In the genomic region with DNA sequence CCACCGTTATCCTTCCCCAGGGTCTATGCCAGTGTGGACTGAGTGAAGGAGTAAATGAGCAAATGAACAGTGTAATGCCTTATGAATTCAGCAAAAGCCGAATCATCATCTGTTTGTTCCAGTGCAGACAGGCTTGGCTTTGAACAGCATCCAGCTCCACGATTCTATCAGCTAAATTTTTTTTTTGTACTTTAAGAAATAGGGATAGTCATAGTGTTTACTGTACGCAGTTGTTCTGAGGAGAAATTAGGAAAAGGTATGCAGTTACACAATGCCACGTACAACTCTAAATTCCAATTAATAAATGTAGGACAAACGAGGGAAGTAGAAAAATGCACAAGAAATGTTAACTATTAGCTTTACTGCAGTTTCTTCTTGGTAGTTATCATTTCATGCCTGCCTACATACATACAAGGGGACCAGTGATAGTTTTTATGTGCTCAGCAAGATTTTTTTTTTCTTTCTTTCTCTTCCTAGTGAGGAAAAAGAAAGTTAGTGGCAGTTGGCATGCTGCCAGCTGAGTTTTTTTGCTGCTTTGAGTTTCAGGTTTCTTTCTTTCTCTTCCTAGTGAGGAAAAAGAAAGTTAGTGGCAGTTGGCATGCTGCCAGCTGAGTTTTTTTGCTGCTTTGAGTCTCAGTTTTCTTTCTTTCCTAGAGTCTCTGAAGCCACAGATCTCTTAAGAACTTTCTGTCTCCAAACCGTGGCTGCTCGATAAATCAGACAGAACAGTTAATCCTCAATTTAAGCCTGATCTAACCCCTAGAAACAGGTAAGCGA, we compare ENCODE assay signal across 8 cellular contexts. TPM values are rescaled to one million over a fixed set of nuclear protein-coding genes. Genes with fewer than 3 reads are reported as not detected.
DNase-seq lines count a peak whose midpoint lies in the region; ATAC-seq and TF ChIP-seq lines count a peak whose summit lies in the region.

A gene (plus strand): TSS at position 646 of the 777 bp plus-strand sequence. CDS start 7,468 bp downstream, outside the sequence.

- intact Hi-C loops in IMR-90 (cut with micrococcal nuclease) (loop anchor here (5.0 kb wide), 2 partner anchors 212 to 577 kb away; no protein-coding TSS in a partner anchor), ovary (cut with DNase I) (loop anchor here (1.0 to 10.0 kb wide), 4 partner anchors 52 to 57 kb away; no protein-coding TSS in a partner anchor)

- H3K4me1 ChIP-seq in IMR-90 (ENCODE audit: control insufficient read depth, insufficient read depth, low read length): peaks cover 2% of the 10 kb centered on the region
- H3K4me1 ChIP-seq in ovary (ENCODE audit: insufficient read depth): peaks cover 2% of the 10 kb centered on the region
- H3K4me1 ChIP-seq in thymus (ENCODE audit: control insufficient read depth, insufficient read depth, low read length): no peaks in the 10 kb centered on the region

- H2AFZ ChIP-seq in IMR-90 (replicated peaks; ENCODE audit: low read length, poor library complexity): peak within 1 kb of the TSS; percentile 68

- peak within 1 kb of the TSS; percentile 17 for H3K18ac ChIP-seq in IMR-90 (ENCODE audit: low read depth, low read length)

- TF ChIP-seq CTCF in IMR-90 (conservative IDR thresholded peaks at IDR 0.05; ENCODE audit: low read depth, low read length): no peak
- TF ChIP-seq CTCF in ovary (IDR thresholded peaks at IDR 0.05): no peak

- ATAC-seq in GM19455 (IDR thresholded peaks at IDR 0.05; ENCODE audit: unreplicated experiment) (peak; percentile 44), IMR-90 (ENCODE audit: low read depth) (peak; percentile 64)

- no peaks in the 10 kb centered on the region for H3K27me3 ChIP-seq in IMR-90 (ENCODE audit: control insufficient read depth, insufficient read depth, low read length)
- no peaks in the 10 kb centered on the region for H3K27me3 ChIP-seq in ovary
- H3K27me3 ChIP-seq in thymus (ENCODE audit: control insufficient read depth, insufficient read depth): no peaks in the 10 kb centered on the region

- no peak for TF ChIP-seq EP300 in ovary (IDR thresholded peaks at IDR 0.05)

- peak within 1 kb of the TSS; percentile 65 for H3K4me2 ChIP-seq in IMR-90 (ENCODE audit: low read depth, low read length)

- H2BK120ac ChIP-seq in IMR-90 (ENCODE audit: low read depth, low read length): peak within 1 kb of the TSS; percentile 32; the same call in 1 of the 2 replicates

- no peaks in the 10 kb centered on the region for H4K20me1 ChIP-seq in IMR-90 (ENCODE audit: insufficient read depth, low read length)

- H3K9me3 ChIP-seq in IMR-90 (ENCODE audit: control insufficient read depth, insufficient read depth, low read length): no peaks in the 10 kb centered on the region
- no peaks in the 10 kb centered on the region for H3K9me3 ChIP-seq in ovary
- H3K9me3 ChIP-seq in thymus (ENCODE audit: control insufficient read depth): no peaks in the 10 kb centered on the region

- dilution Hi-C loops in IMR-90 (cut with HindIII; ENCODE audit: low sequenced_read_pairs, unreplicated experiment): no loop called here

- H3K27ac ChIP-seq in IMR-90 (ENCODE audit: insufficient read depth, low read length): peak within 1 kb of the TSS; percentile 13; the same call in 1 of the 2 replicates
- peak within 1 kb of the TSS; percentile 31 for H3K27ac ChIP-seq in epithelial cell of prostate
- peak within 1 kb of the TSS; percentile 18 to 65 for H3K27ac ChIP-seq in ovary
- peak within 1 kb of the TSS; percentile 67 for H3K27ac ChIP-seq in thymus (ENCODE audit: low read depth)

- no peak for TF ChIP-seq RAD21 in IMR-90 (IDR thresholded peaks at IDR 0.05; ENCODE audit: low read length)

- H2BK5ac ChIP-seq in IMR-90 (ENCODE audit: low read depth, low read length, poor library complexity, severe bottlenecking): peak within 1 kb of the TSS; percentile 40

- H3K56ac ChIP-seq in IMR-90 (ENCODE audit: extremely low read depth, insufficient read depth, low read length): no peak within 1 kb of the TSS; the same call in 1 of the 2 replicates

- H2BK20ac ChIP-seq in IMR-90 (ENCODE audit: low read depth, low read length): peak within 1 kb of the TSS; percentile 54

- H3K9me1 ChIP-seq in IMR-90 (ENCODE audit: insufficient read depth, low read length): no peaks in the 10 kb centered on the region

- H4K91ac ChIP-seq in IMR-90 (ENCODE audit: insufficient read depth, low read depth, low read length): 0 out of 2 replicates have a peak within 1 kb of the TSS, but pooled peaks have one; percentile 2

- no TSS peak for BruUV-seq in IMR-90 (replicated peaks; lab: Mats Ljungman, UMichigan)

- peak within 1 kb of the TSS; percentile 36; the same call in 1 of the 2 replicates for H3K9ac ChIP-seq in IMR-90 (ENCODE audit: low read depth, low read length)

- H2BK15ac ChIP-seq in IMR-90 (ENCODE audit: low read depth, low read length): peak within 1 kb of the TSS; percentile 47; the same call in 1 of the 3 replicates

- no peaks in the 10 kb centered on the region for H3K79me1 ChIP-seq in IMR-90 (ENCODE audit: low read depth in 1 of 2, low read length in 2 of 2)

- peak within 1 kb of the TSS; percentile 59; the same call in 1 of the 2 replicates for H2AK5ac ChIP-seq in IMR-90 (ENCODE audit: low read depth, low read length)

- TF ChIP-seq POLR2A in IMR-90 (IDR thresholded peaks at IDR 0.05; ENCODE audit: low read depth, low read length) (no peak), ovary (IDR thresholded peaks at IDR 0.05) (no peak)

- H4K5ac ChIP-seq in IMR-90 (ENCODE audit: low read depth, low read length): no peak within 1 kb of the TSS

- POLR2A ChIA-PET in IMR-90 (lab: Charles Lee; ENCODE audit: unreplicated experiment): no interaction called here

- CTCF ChIA-PET in IMR-90 (lab: Yijun Ruan, JAX): interaction anchor here (0.6 to 1.2 kb wide), 3 partner anchors 49 to 245 kb away, joined by 4 to 6 read pairs (median 5); no protein-coding TSS in a partner anchor

- H3K4me3 ChIP-seq in IMR-90 (ENCODE audit: insufficient read depth, low read depth, low read length) (peak within 1 kb of the TSS; percentile 34), ovary (peak within 1 kb of the TSS; percentile 8), thymus (ENCODE audit: low read length) (peak within 1 kb of the TSS; percentile 24)

- H3K4ac ChIP-seq in IMR-90 (ENCODE audit: low read depth, low read length): peak within 1 kb of the TSS; percentile 48; the same call in 1 of the 2 replicates

- in situ Hi-C loops in ACHN (cut with HindIII; ENCODE audit: low pct_ligation_motif_present, low pct_unique_long_range_greater_than_20kb, low sequenced_read_pairs): no loop called here
- in situ Hi-C loops in IMR-90 (cut with MboI; ENCODE audit: low sequenced_read_pairs): no loop called here

- H3K14ac ChIP-seq in IMR-90 (replicated peaks; ENCODE audit: low read depth, low read length): peak within 1 kb of the TSS; percentile 48; the same call in 1 of the 2 replicates

- H2AK9ac ChIP-seq in IMR-90 (replicated peaks; ENCODE audit: low read depth, low read length, poor library complexity): no peak within 1 kb of the TSS

- peak within 1 kb of the TSS; percentile 19; the same call in 1 of the 2 replicates for H3K23ac ChIP-seq in IMR-90 (ENCODE audit: low read depth, low read length)

- peak within 1 kb of the TSS in 1 of 2 experiments; percentile 67; a peak in 3 of 4 replicates for H4K8ac ChIP-seq in IMR-90 (ENCODE audit: low read depth in 2 of 2, low read length in 2 of 2)

- no CpG with 5 or more reads among the region's 9 CpGs for WGBS in IMR-90 (ENCODE audit: extremely low coverage in 2 of 2, insufficient read length in 1 of 2), 2 experiments
- 3 to 7% (median 5%) methylated on average over 9 of the region's 9 CpGs for WGBS in ovary, 3 donors
- WGBS in thymus: 26% methylated on average over 9 of the region's 9 CpGs

- peak; percentile 41 for DNase-seq in ACHN
- peak; percentile 59 for DNase-seq in IMR-90
- DNase-seq in activated CD8-positive, alpha-beta memory T cell treated with anti-CD3 and anti-CD28 coated beads for 24 hours: peak; percentile 82
- peak; percentile 26 for DNase-seq in epithelial cell of prostate (ENCODE audit: low read depth, low spot score)
- DNase-seq in ovary: peak; percentile 48 to 66 (median 56)
- no peak for DNase-seq in NCI-H1694 (lab: John Stamatoyannopoulos, UW)

- no peaks in the 10 kb centered on the region for H3K36me3 ChIP-seq in IMR-90 (ENCODE audit: control insufficient read depth, insufficient read depth, low read length)
- H3K36me3 ChIP-seq in ovary: no peaks in the 10 kb centered on the region
- H3K36me3 ChIP-seq in thymus (ENCODE audit: control insufficient read depth, insufficient read depth): no peaks in the 10 kb centered on the region

TF ChIP-seq in IMR-90, 13 proteins besides CTCF, POLR2A, EP300 and RAD21:
- TF ChIP-seq RCOR1 (IDR thresholded peaks at IDR 0.05; ENCODE audit: insufficient replicate concordance, low read length): no peak
- TF ChIP-seq CEBPB (IDR thresholded peaks at IDR 0.05; ENCODE audit: low read depth, low read length): peak; percentile 43; the same call in 1 of the 2 replicates
- no peak for TF ChIP-seq CHD1 (IDR thresholded peaks at IDR 0.05; ENCODE audit: low read depth, low read length)

RNA-seq across cellular contexts. Expression of the gene that starts here (rescaled TPM):
- total RNA-seq in IMR-90 (2012; rRNA removed): 0.18 and 0.28 TPM in 2 replicates
- polyA plus RNA-seq in IMR-90 (2012; rRNA removed): 0.13 and 0.19 TPM in 2 replicates
- 0.01 and 0.13 TPM in 2 replicates for polyA plus RNA-seq in IMR-90 (2012; cell fraction: cytosol; rRNA removed)
- polyA plus RNA-seq in IMR-90 (2012; cell fraction: nucleus; rRNA removed; ENCODE audit: low replicate concordance): 0.10 and 0.52 TPM in 2 replicates
- total RNA-seq in ovary: 10 to 100 TPM in 3 of 7 donors, 1 to 10 TPM in 4; 4.3 to 21.1 (median 9.5) TPM
- polyA plus RNA-seq in ovary: 10 to 100 TPM; 15.0 to 36.0 TPM
- 30.9 TPM for polyA plus RNA-seq in thymus

Comparison
In these comparisons a context has a peak if more than half of its experiments do, and no peak if none do; other contexts are left out.
1. RNA of the gene that starts here (polyA plus RNA-seq): 15.0 to 36.0 TPM in ovary and 30.9 TPM in thymus (single experiment); 0.01 to 0.52 TPM in IMR-90; every median in the first group is over 10 times any median in the second.
2. Peak in DNase-seq, ATAC-seq, H3K4me3 ChIP-seq, H3K27ac ChIP-seq, H3K9ac ChIP-seq and H3K4me2 ChIP-seq in IMR-90; RNA of the gene not detected or under 1 TPM.
3. H3K27ac ChIP-seq: peak in every context shown above with its lines; median percentile 67 in thymus; 42 in ovary; 31 in epithelial cell of prostate; 13 in IMR-90.
4. Peak in every context shown above with its lines, with median percentiles within 50 percentile points of each other: H3K4me3 ChIP-seq.